In the genomic region with DNA sequence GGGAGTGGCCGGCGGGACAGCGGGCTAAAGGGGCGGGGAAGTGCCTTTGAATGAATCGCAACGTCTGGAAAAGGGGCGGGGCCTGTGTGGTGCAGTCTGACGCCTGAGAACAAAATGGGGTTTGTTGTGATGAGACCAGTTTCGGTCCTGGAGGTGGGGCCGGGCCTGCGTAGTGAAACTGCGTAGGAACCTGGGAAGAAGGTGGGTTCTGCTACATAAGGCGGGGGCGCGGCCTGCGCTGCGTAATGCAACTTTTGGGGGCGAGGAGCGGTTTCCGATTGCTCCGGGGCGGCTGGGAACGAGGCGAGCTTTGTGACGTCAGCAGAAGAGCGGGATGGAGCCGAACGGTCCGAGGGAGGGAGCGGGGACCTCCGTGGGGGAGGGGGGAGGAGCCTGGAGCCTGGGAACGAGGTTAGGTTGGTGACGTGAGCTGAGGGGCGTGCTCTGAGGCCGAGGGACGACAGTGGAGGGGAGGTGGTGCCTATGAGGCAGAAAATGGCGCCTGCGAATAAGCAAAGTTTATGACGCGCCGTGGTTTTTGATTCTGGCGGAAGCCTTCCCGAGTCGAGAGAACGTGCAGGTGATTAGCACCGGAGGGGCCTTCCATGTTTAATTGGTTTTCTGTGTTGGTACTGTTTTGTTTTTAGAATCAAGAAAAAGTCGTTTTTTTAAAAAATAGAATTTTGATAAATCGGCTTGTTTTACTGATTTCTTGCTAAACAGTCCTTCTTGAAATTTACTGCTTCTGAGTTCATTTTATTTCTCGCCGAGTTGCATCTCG, we compare ENCODE assay signal across 8 cellular contexts. TPM values are rescaled to one million over a fixed set of nuclear protein-coding genes. Genes with fewer than 3 reads are reported as not detected.
A peak's percentile ranks its signal among the peaks of the same experiment; 100 is the strongest.
DNase-seq lines count a peak whose midpoint lies in the region; ATAC-seq, FAIRE-seq and TF ChIP-seq lines count a peak whose summit lies in the region.

No MANE protein-coding gene starts in this region.

- CTCF ChIA-PET in BJ (lab: Yijun Ruan, JAX), result interaction anchor here (0.6 to 0.7 kb wide), 2 partner anchors 78 to 156 kb away, joined by 3 read pairs; no protein-coding TSS in a partner anchor

- DNase-seq in BJ (ENCODE audit: low read depth), result peak; percentile 78
- peak; percentile 69 for DNase-seq in GM19240 (ENCODE audit: insufficient read length, low spot score)
- peak; percentile 98 for DNase-seq in NCI-H524 (lab: John Stamatoyannopoulos, UW)
- DNase-seq in activated CD4-positive, alpha-beta T cell treated with anti-CD3 and anti-CD28 coated beads for 4 hours, result peak; percentile 94 to 96
- peak; percentile 93 to 96 for DNase-seq in left colon
- peak; percentile 79 to 96 for DNase-seq in stimulated activated CD4-positive, alpha-beta T cell treated with anti-CD3 and anti-CD28 coated beads, Interleukin-1b, Interleukin-23, amount 100 ng/mL, for 4 hours (ENCODE audit: low read depth in 2 of 2)

- no peak for TF ChIP-seq CTCF in BJ (IDR thresholded peaks at IDR 0.05; ENCODE audit: insufficient read depth, low read depth, low read length)

- intact Hi-C loops in left colon (cut with DNase I, micrococcal nuclease), result no loop called here

- peaks cover 1% of the 10 kb centered on the region; the same call in 1 of the 2 replicates for H3K36me3 ChIP-seq in BJ (ENCODE audit: control insufficient read depth, insufficient read depth, low read length)

- FAIRE-seq in colon (lab: Jason Lieb, UNC), result peak; percentile 85

- peak overlapping the region; percentile 68 for H3K4me3 ChIP-seq in BJ (ENCODE audit: low read depth, low read length)

- H3K27me3 ChIP-seq in BJ (ENCODE audit: control insufficient read depth, insufficient read depth, low read length), result no peaks in the 10 kb centered on the region

- POLR2A ChIA-PET in BJ (lab: Charles Lee), result interaction anchor here (0.6 kb wide), 1 partner anchor 582 kb away, joined by 5 read pairs; no protein-coding TSS in a partner anchor

- ATAC-seq in HG03457 (IDR thresholded peaks at IDR 0.05; ENCODE audit: unreplicated experiment), result peak; percentile 69
- ATAC-seq in left colon, result peak; percentile 87

RNA-seq across cellular contexts. Expression of a gene that starts 0.7 kb away (rescaled TPM):
- 21.7 and 39.9 TPM in 2 replicates for polyA plus RNA-seq in BJ (2011; rRNA removed)
- 58.8 and 59.4 TPM in 2 replicates for polyA minus RNA-seq in BJ (2011; rRNA and poly(A)+ RNA removed)
- 10 to 100 TPM; 18.3 to 22.5 TPM for total RNA-seq in left colon

RNA-seq across cellular contexts. Expression of a gene that starts 15.0 kb away (rescaled TPM):
- 109 and 167 TPM in 2 replicates for polyA plus RNA-seq in BJ (2011; rRNA removed)
- polyA minus RNA-seq in BJ (2011; rRNA and poly(A)+ RNA removed), result 118 and 152 TPM in 2 replicates
- 100 to 1,000 TPM in 1 of 2 donors, 10 to 100 TPM in 1; 97.5 to 133 TPM for total RNA-seq in left colon

RNA-seq across cellular contexts. Expression of a gene that starts 39.9 kb away (rescaled TPM):
- polyA plus RNA-seq in BJ (2011; rRNA removed), result 185 and 296 TPM in 2 replicates
- 187 and 262 TPM in 2 replicates for polyA minus RNA-seq in BJ (2011; rRNA and poly(A)+ RNA removed)
- 100 to 1,000 TPM; 217 to 220 TPM for total RNA-seq in left colon

Comparison
In these comparisons a context has a peak if more than half of its experiments do, and no peak if none do; other contexts are left out.
1. Peak in every context shown above with its lines: DNase-seq, ATAC-seq and H3K4me3 ChIP-seq.